8 cellular contexts compared by ENCODE assay signal in the genomic region with DNA sequence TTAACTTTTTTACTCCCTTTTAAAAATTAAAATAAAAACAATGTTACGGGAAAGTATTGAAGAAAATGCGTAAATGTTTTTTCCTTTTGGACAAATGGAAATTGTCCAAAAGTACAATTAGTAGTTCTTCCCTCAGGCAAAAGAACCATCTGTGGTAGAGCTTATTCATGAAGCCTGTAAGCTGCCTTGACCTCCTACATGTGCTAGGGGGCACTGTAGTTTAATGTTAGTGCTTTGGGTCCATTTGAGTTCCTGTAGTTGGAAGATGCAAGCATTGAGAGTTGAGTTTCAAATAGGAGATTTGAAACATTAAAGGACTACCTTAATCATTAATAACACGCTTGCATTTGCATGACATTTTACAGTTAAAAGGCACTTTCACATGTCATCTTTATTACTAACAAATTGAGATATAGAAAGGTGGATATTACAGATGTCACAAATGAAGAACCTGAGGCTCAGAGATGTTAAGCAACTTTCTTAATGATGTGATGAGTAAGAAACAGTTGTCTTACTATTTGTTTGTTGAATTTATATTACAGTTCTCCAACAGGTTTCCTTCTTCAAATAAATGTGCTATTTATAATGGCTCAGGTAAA. TPM values are rescaled to one million over a fixed set of nuclear protein-coding genes. Genes with fewer than 3 reads are reported as not detected.
A peak's percentile ranks its signal among the peaks of the same experiment; 100 is the strongest.
DNase-seq lines count a peak whose midpoint lies in the region; ATAC-seq, FAIRE-seq and TF ChIP-seq lines count a peak whose summit lies in the region.

No MANE protein-coding gene starts in this region.

- TF ChIP-seq CTCF in GM10266 (IDR thresholded peaks at IDR 0.05; ENCODE audit: control insufficient read depth, insufficient read depth, low read depth, missing control alignments): peak; percentile 45
- TF ChIP-seq CTCF in NB4 (IDR thresholded peaks at IDR 0.05; ENCODE audit: low read depth, low read length): peak; percentile 58
- TF ChIP-seq CTCF in astrocyte of the cerebellum (IDR thresholded peaks at IDR 0.05; ENCODE audit: low read depth, low read length, missing control alignments): peak; percentile 74
- peak; percentile 58 for TF ChIP-seq CTCF in kidney (IDR thresholded peaks at IDR 0.05; ENCODE audit: borderline replicate concordance, extremely low read depth, insufficient read depth)

- WGBS in small intestine, 3 donors: 21 to 37% (median 26%) methylated on average over 3 of the region's 3 CpGs

- ATAC-seq in GM18861 (IDR thresholded peaks at IDR 0.05; ENCODE audit: unreplicated experiment) (no peak), HG02678 (IDR thresholded peaks at IDR 0.05; ENCODE audit: unreplicated experiment) (no peak), GM19395 (IDR thresholded peaks at IDR 0.05; ENCODE audit: unreplicated experiment) (no peak)

- in situ Hi-C loops in astrocyte of the cerebellum (cut with HindIII; ENCODE audit: low sequenced_read_pairs): no loop called here

- no peak overlapping the region for H3K27ac ChIP-seq in kidney (ENCODE audit: low read depth in 2 of 2, low read length in 2 of 2)
- H3K27ac ChIP-seq in small intestine (ENCODE audit: low read depth in 1 of 2, low read length in 1 of 2): no peak overlapping the region

- intact Hi-C loops in kidney (cut with DNase I): no loop called here

- H3K4me1 ChIP-seq in kidney (ENCODE audit: control insufficient read depth in 1 of 2, insufficient read depth in 1 of 2, low read depth in 1 of 2, low read length in 2 of 2) (peaks cover 0 to 2% of the 10 kb centered on the region in 2 donors), small intestine (ENCODE audit: control insufficient read depth in 2 of 2, insufficient read depth in 1 of 2, low read depth in 1 of 2, low read length in 1 of 2) (no peaks in the 10 kb centered on the region)

- no peaks in the 10 kb centered on the region for H3K27me3 ChIP-seq in small intestine (ENCODE audit: control insufficient read depth in 2 of 2, insufficient read depth in 2 of 2, low read length in 2 of 2)

- FAIRE-seq in kidney (lab: Jason Lieb, UNC) (peak; percentile 83), small intestine (lab: Jason Lieb, UNC) (no peak)

- no peak overlapping the region for H3K9ac ChIP-seq in kidney (ENCODE audit: low read length in 2 of 2)

- H3K36me3 ChIP-seq in kidney (ENCODE audit: control insufficient read depth in 1 of 2, insufficient read depth in 2 of 2, low read length in 2 of 2): no peaks in the 10 kb centered on the region
- H3K36me3 ChIP-seq in small intestine (ENCODE audit: control insufficient read depth in 2 of 2, insufficient read depth in 2 of 2, low read length in 2 of 2): no peaks in the 10 kb centered on the region

- H3K9me3 ChIP-seq in kidney (ENCODE audit: control insufficient read depth in 1 of 2, low read length in 2 of 2): no peaks in the 10 kb centered on the region
- H3K9me3 ChIP-seq in small intestine (ENCODE audit: control insufficient read depth, low read depth): no peaks in the 10 kb centered on the region

- no peak for TF ChIP-seq POLR2A in NB4 (IDR thresholded peaks at IDR 0.05; ENCODE audit: extremely low read depth, insufficient read length)

- DNase-seq in GM10266 (ENCODE audit: extremely low spot score) (no peak), NB4 (ENCODE audit: low read depth) (peak; percentile 54), astrocyte of the cerebellum (ENCODE audit: low read depth) (peak; percentile 39), kidney (no peak), small intestine (no peak)

- H3K4me3 ChIP-seq in NB4 (ENCODE audit: low read depth, low read length) (no peak overlapping the region), astrocyte of the cerebellum (ENCODE audit: low read depth, low read length) (no peak overlapping the region), kidney (ENCODE audit: low read length in 2 of 2) (no peak overlapping the region), small intestine (ENCODE audit: low read depth in 1 of 2, low read length in 2 of 2) (no peak overlapping the region)

RNA-seq across cellular contexts. Expression of a gene that starts 1.8 kb away (rescaled TPM):
- total RNA-seq in kidney: 8.9 TPM
- 1.4 TPM for polyA plus RNA-seq in kidney (ENCODE audit: insufficient read depth, low read depth, low replicate concordance)
- polyA plus RNA-seq in small intestine: under 1 TPM in 2 of 3 donors, not detected in 1; under 0.01 to 0.87 TPM

Comparison
In these comparisons a context has a peak if more than half of its experiments do, and no peak if none do; other contexts are left out.
1. DNase-seq: peak in NB4 (single experiment) and astrocyte of the cerebellum (single experiment); none in GM10266 (single experiment), kidney (single experiment) and small intestine (single experiment).
2. Peak in every context shown above with its lines, with median percentiles within 50 percentile points of each other: CTCF ChIP-seq.